ENCODE assay signal across 8 cellular contexts in genomic region chr4:21469438-21470032, GRCh38.
DNase-seq lines count a peak whose midpoint lies in the region; ATAC-seq and TF ChIP-seq lines count a peak whose summit lies in the region.

No MANE protein-coding gene starts in this region.

- H3K4me3 Mint-ChIP-seq in activated CD8-positive, alpha-beta memory T cell treated with anti-CD3 and anti-CD28 coated beads, Interleukin-2, amount 10 ng/mL, durations not matched to agents 7 days and 5 days: no peak overlapping the region

- H3K27me3 ChIP-seq in Panc1 (ENCODE audit: control insufficient read depth, insufficient read depth, low read length): no peaks in the 10 kb centered on the region

- DNase-seq in A172 (ENCODE audit: low spot score): peak; percentile 10
- no peak for DNase-seq in GM13977 (ENCODE audit: low spot score)
- DNase-seq in Panc1 (ENCODE audit: low read depth, low spot score): peak; percentile 7
- peak; percentile 18 for DNase-seq in globus pallidus (ENCODE audit: low spot score)
- no peak for DNase-seq in NCI-H446 treated with DMSO at 0.1 percent for 48 hours (lab: John Stamatoyannopoulos, UW)
- no peak for DNase-seq in activated CD8-positive, alpha-beta memory T cell treated with anti-CD3 and anti-CD28 coated beads, Interleukin-2, amount 10 ng/mL, durations not matched to agents 7 days and 5 days
- no peak for DNase-seq in activated CD4-positive, alpha-beta T cell treated with anti-CD3 and anti-CD28 coated beads for 4 hours

- no peaks in the 10 kb centered on the region for H3K36me3 Mint-ChIP-seq in activated CD8-positive, alpha-beta memory T cell treated with anti-CD3 and anti-CD28 coated beads, Interleukin-2, amount 10 ng/mL, durations not matched to agents 7 days and 5 days

- H3K27me3 Mint-ChIP-seq in activated CD8-positive, alpha-beta memory T cell treated with anti-CD3 and anti-CD28 coated beads, Interleukin-2, amount 10 ng/mL, durations not matched to agents 7 days and 5 days: no peaks in the 10 kb centered on the region

- no peak overlapping the region for H3K4me3 ChIP-seq in Panc1 (ENCODE audit: low read depth in 2 of 2, low read length in 2 of 2)

- H3K36me3 ChIP-seq in Panc1 (ENCODE audit: control insufficient read depth, insufficient read depth, low read length): no peaks in the 10 kb centered on the region

- intact Hi-C loops in Panc1 (cut with micrococcal nuclease; ENCODE audit: unreplicated experiment): loop anchor here (2.0 kb wide), 1 partner anchor 697 kb away; no protein-coding TSS in a partner anchor

- peak; percentile 53 for TF ChIP-seq CTCF in GM13977 (IDR thresholded peaks at IDR 0.05; ENCODE audit: extremely low read depth, insufficient read depth, missing control alignments)
- TF ChIP-seq CTCF in Panc1 (IDR thresholded peaks at IDR 0.05): peak; percentile 53; the same call in 1 of the 2 replicates

- no peaks in the 10 kb centered on the region for H3K9me3 ChIP-seq in Panc1 (ENCODE audit: control insufficient read depth, insufficient read depth, low read depth, low read length)

- H3K9me3 Mint-ChIP-seq in activated CD8-positive, alpha-beta memory T cell treated with anti-CD3 and anti-CD28 coated beads, Interleukin-2, amount 10 ng/mL, durations not matched to agents 7 days and 5 days (ENCODE audit: low read depth): no peaks in the 10 kb centered on the region

- in situ Hi-C loops in GM13977 (cut with MboI; ENCODE audit: low pct_unique_long_range_greater_than_20kb, low sequenced_read_pairs, unreplicated experiment) (no loop called here), Panc1 (cut with HindIII; ENCODE audit: low pct_unique_long_range_greater_than_20kb, low sequenced_read_pairs) (no loop called here)

- BruUV-seq in Panc1 (replicated peaks; lab: Mats Ljungman, UMichigan): no TSS peak

- H3K27ac Mint-ChIP-seq in activated CD8-positive, alpha-beta memory T cell treated with anti-CD3 and anti-CD28 coated beads, Interleukin-2, amount 10 ng/mL, durations not matched to agents 7 days and 5 days: no peak overlapping the region

- CTCF ChIA-PET in Panc1 (lab: Charles Lee): interaction anchor here (1.2 kb wide), 1 partner anchor 696 kb away, joined by 8 read pairs; no protein-coding TSS in a partner anchor
- CTCF ChIA-PET in activated CD8-positive, alpha-beta memory T cell treated with anti-CD3 and anti-CD28 coated beads, Interleukin-2, amount 10 ng/mL, durations not matched to agents 7 days and 5 days (lab: Charles Lee): interaction anchor here (1.8 kb wide), 1 partner anchor 696 kb away, joined by 13 read pairs; no protein-coding TSS in a partner anchor

- no peaks in the 10 kb centered on the region for H3K4me1 ChIP-seq in Panc1 (ENCODE audit: control insufficient read depth, insufficient read depth, low read length)

- POLR2A ChIA-PET in Panc1 (lab: Charles Lee): no interaction called here

- H3K27ac ChIP-seq in Panc1 (ENCODE audit: low read length): no peak overlapping the region

- H3K4me1 Mint-ChIP-seq in activated CD8-positive, alpha-beta memory T cell treated with anti-CD3 and anti-CD28 coated beads, Interleukin-2, amount 10 ng/mL, durations not matched to agents 7 days and 5 days: no peaks in the 10 kb centered on the region

- ATAC-seq in Panc1 (no peak), HG03342 (IDR thresholded peaks at IDR 0.05; ENCODE audit: unreplicated experiment) (no peak)
- no peak for ATAC-seq in activated CD8-positive, alpha-beta memory T cell treated with anti-CD3 and anti-CD28 coated beads, Interleukin-2, amount 10 ng/mL, durations not matched to agents 7 days and 5 days

Comparison
In these comparisons a context has a peak if more than half of its experiments do, and no peak if none do; other contexts are left out.
1. DNase-seq: peak in A172 (single experiment), Panc1 (single experiment) and globus pallidus (single experiment); none in GM13977 (single experiment), NCI-H446 treated with DMSO at 0.1 percent for 48 hours (single experiment), activated CD8-positive, alpha-beta memory T cell treated with anti-CD3 and anti-CD28 coated beads, Interleukin-2, amount 10 ng/mL, durations not matched to agents 7 days and 5 days (single experiment) and activated CD4-positive, alpha-beta T cell treated with anti-CD3 and anti-CD28 coated beads for 4 hours (0 of 2).